In the genomic region with DNA sequence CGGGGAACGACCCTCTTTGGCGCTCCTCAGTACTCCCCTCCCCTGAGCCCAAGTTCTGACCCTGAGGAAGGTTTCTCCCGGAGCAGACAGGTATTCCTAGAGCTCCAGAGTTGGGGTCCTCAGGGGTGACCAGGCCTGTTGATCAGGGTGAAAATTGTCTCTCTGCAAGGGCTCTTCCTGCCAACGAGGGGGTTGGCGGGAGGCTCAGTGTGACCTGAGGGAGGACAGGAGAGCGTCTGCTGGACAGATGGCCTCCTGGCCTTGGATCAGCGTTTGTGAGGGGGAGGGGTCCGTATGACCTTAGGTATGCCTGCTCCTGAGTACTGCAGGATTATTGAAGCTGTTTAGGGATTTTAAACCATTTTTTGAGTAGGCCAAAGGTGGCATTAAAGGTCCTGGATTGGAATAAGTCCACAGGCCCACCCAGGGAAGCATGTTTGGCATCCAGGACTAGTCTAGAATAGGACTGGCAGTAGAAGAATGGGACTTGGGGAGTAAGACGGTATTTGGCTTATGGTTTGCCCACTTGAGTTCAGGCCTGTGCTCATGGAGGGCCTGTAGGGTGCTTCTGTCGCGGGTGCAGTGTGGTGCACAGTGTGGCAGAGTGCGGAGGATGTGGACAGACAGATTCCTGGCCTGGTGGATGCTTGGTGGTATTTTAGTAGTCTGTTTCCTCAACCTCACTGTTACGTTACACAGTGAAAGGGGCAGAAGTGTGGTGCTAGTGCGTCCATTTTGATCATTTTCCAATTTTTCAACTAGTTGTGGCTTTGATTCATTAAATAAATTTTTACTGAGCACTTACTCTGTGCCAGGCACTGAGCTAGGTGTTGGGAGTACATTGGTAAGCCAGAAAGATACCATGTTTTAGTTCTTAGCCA, we compare ENCODE assay signal across 8 cellular contexts. TPM values are rescaled to one million over a fixed set of nuclear protein-coding genes. Genes with fewer than 3 reads are reported as not detected.
DNase-seq lines count a peak whose midpoint lies in the region; ATAC-seq and TF ChIP-seq lines count a peak whose summit lies in the region.

No MANE protein-coding gene starts in this region.

- intact Hi-C loops in activated CD4-positive, alpha-beta memory T cell treated with anti-CD3 and anti-CD28 coated beads for 36 hours (cut with micrococcal nuclease): loop anchor here (1.0 to 5.0 kb wide), 2 partner anchors 12 to 233 kb away; a partner anchor contains a TSS
- intact Hi-C loops in upper lobe of right lung (cut with DNase I): no loop called here

- peak overlapping the region; percentile 82 for H3K9ac ChIP-seq in endodermal cell (ENCODE audit: extremely low read depth, low read length, poor library complexity, severe bottlenecking)
- peak overlapping the region; percentile 87 to 95 for H3K9ac ChIP-seq in mucosa of rectum (ENCODE audit: low read depth in 1 of 2, low read length in 2 of 2)

- no peak for TF ChIP-seq POLR2A in NB4 (IDR thresholded peaks at IDR 0.05; ENCODE audit: extremely low read depth, insufficient read length)

- no peaks in the 10 kb centered on the region for H3K9me3 ChIP-seq in endodermal cell (ENCODE audit: control insufficient read depth, low read length)
- H3K9me3 ChIP-seq in mucosa of rectum (ENCODE audit: control insufficient read depth in 2 of 2, low read length in 2 of 2): no peaks in the 10 kb centered on the region
- no peaks in the 10 kb centered on the region for H3K9me3 ChIP-seq in upper lobe of right lung

- POLR2A ChIA-PET in activated CD4-positive, alpha-beta memory T cell treated with anti-CD3 and anti-CD28 coated beads for 36 hours (lab: Charles Lee): interaction anchor here (0.7 to 2.7 kb wide), 6 partner anchors 11 to 114 kb away, joined by 3 to 21 read pairs (median 4); a partner anchor contains a TSS

- peak; percentile 25 for DNase-seq in Ammon's horn (ENCODE audit: low spot score)
- peak; percentile 86 for DNase-seq in NB4 (ENCODE audit: low read depth)
- DNase-seq in activated CD4-positive, alpha-beta memory T cell treated with anti-CD3 and anti-CD28 coated beads for 36 hours: peak; percentile 76
- peak; percentile 76 for DNase-seq in endodermal cell
- peak; percentile 70 for DNase-seq in upper lobe of right lung
- no peak for DNase-seq in inferior parietal cortex (ENCODE audit: extremely low spot score)

- no peak for TF ChIP-seq CTCF in NB4 (IDR thresholded peaks at IDR 0.05; ENCODE audit: low read depth, low read length)
- no peak for TF ChIP-seq CTCF in endodermal cell (conservative IDR thresholded peaks at IDR 0.05)
- TF ChIP-seq CTCF in upper lobe of right lung (IDR thresholded peaks at IDR 0.05): no peak

- H3K36me3 Mint-ChIP-seq in activated CD4-positive, alpha-beta memory T cell treated with anti-CD3 and anti-CD28 coated beads for 36 hours: peaks cover 26% of the 10 kb centered on the region
- H3K36me3 Mint-ChIP-seq in endodermal cell (ENCODE audit: low read depth): peaks cover 9% of the 10 kb centered on the region

- H3K27me3 Mint-ChIP-seq in activated CD4-positive, alpha-beta memory T cell treated with anti-CD3 and anti-CD28 coated beads for 36 hours: no peaks in the 10 kb centered on the region
- H3K27me3 Mint-ChIP-seq in endodermal cell (ENCODE audit: insufficient read depth): no peaks in the 10 kb centered on the region

- peaks cover 11% of the 10 kb centered on the region for H3K36me3 ChIP-seq in endodermal cell (ENCODE audit: control insufficient read depth, insufficient read depth, low read length)
- no peaks in the 10 kb centered on the region for H3K36me3 ChIP-seq in mucosa of rectum (ENCODE audit: control insufficient read depth in 2 of 2, insufficient read depth in 2 of 2, low read length in 2 of 2)
- H3K36me3 ChIP-seq in upper lobe of right lung: no peaks in the 10 kb centered on the region

- H3K27ac ChIP-seq in endodermal cell (ENCODE audit: low read depth, low read length) (peak overlapping the region; percentile 58), mucosa of rectum (ENCODE audit: low read depth in 2 of 2, low read length in 2 of 2) (peak overlapping the region; percentile 84 to 100), upper lobe of right lung (peak overlapping the region; percentile 89)

- peak overlapping the region; percentile 97 for H3K4me3 Mint-ChIP-seq in activated CD4-positive, alpha-beta memory T cell treated with anti-CD3 and anti-CD28 coated beads for 36 hours
- peak overlapping the region; percentile 91 for H3K4me3 Mint-ChIP-seq in endodermal cell

- H3K27me3 ChIP-seq in endodermal cell (ENCODE audit: control insufficient read depth, insufficient read depth, low read length, poor library complexity, severe bottlenecking) (no peaks in the 10 kb centered on the region), mucosa of rectum (ENCODE audit: control insufficient read depth in 2 of 2, insufficient read depth in 2 of 2, low read length in 2 of 2) (no peaks in the 10 kb centered on the region), upper lobe of right lung (no peaks in the 10 kb centered on the region)

- peak overlapping the region; percentile 94 for H3K27ac Mint-ChIP-seq in activated CD4-positive, alpha-beta memory T cell treated with anti-CD3 and anti-CD28 coated beads for 36 hours
- H3K27ac Mint-ChIP-seq in endodermal cell: peak overlapping the region; percentile 94

- H3K4me1 ChIP-seq in endodermal cell (ENCODE audit: control insufficient read depth, insufficient read depth, low read length) (peaks cover 6% of the 10 kb centered on the region), mucosa of rectum (ENCODE audit: control insufficient read depth in 2 of 2, insufficient read depth in 2 of 2, low read length in 2 of 2) (peaks cover 36 to 44% of the 10 kb centered on the region in 2 donors), upper lobe of right lung (peaks cover 53% of the 10 kb centered on the region)

- H3K4me3 ChIP-seq in NB4 (ENCODE audit: low read depth, low read length) (peak overlapping the region; percentile 99), endodermal cell (ENCODE audit: low read length) (peak overlapping the region; percentile 96), mucosa of rectum (ENCODE audit: low read length in 2 of 2) (peak overlapping the region; percentile 92 to 93), upper lobe of right lung (peak overlapping the region; percentile 84)

- H3K4me1 Mint-ChIP-seq in activated CD4-positive, alpha-beta memory T cell treated with anti-CD3 and anti-CD28 coated beads for 36 hours (ENCODE audit: low read depth): peaks cover 61% of the 10 kb centered on the region
- peaks cover 43% of the 10 kb centered on the region for H3K4me1 Mint-ChIP-seq in endodermal cell

- no peaks in the 10 kb centered on the region for H3K9me3 Mint-ChIP-seq in activated CD4-positive, alpha-beta memory T cell treated with anti-CD3 and anti-CD28 coated beads for 36 hours
- no peaks in the 10 kb centered on the region for H3K9me3 Mint-ChIP-seq in endodermal cell

- CTCF ChIA-PET in activated CD4-positive, alpha-beta memory T cell treated with anti-CD3 and anti-CD28 coated beads for 36 hours (lab: Charles Lee): interaction anchor here (0.6 to 2.7 kb wide), 10 partner anchors 11 to 178 kb away, joined by 3 to 12 read pairs (median 4); a partner anchor contains a TSS

- ATAC-seq in GM21737 (IDR thresholded peaks at IDR 0.05; ENCODE audit: unreplicated experiment) (peak; percentile 12), upper lobe of right lung (peak; percentile 8)

- WGBS in endodermal cell (ENCODE audit: insufficient coverage in 1 of 2, insufficient read length in 1 of 2), 2 experiments: 29 to 44% methylated on average over 7 to 15 of the region's 15 CpGs

RNA-seq across cellular contexts. Expression of a gene that starts 1.0 kb away (rescaled TPM):
- 10 to 100 TPM; 23.8 to 24.3 TPM for total RNA-seq in activated CD4-positive, alpha-beta memory T cell treated with anti-CD3 and anti-CD28 coated beads for 36 hours
- total RNA-seq in endodermal cell: 10 to 100 TPM; 33.3 to 35.2 TPM
- polyA plus RNA-seq in endodermal cell (2013, experiment 1 of 2): 25.4 TPM
- polyA plus RNA-seq in endodermal cell (2013, experiment 2 of 2): 23.1 TPM
- 33.3 TPM for total RNA-seq in upper lobe of right lung

RNA-seq across cellular contexts. Expression of a gene that starts 33.4 kb away (rescaled TPM):
- 100 to 1,000 TPM; 132 to 136 TPM for total RNA-seq in activated CD4-positive, alpha-beta memory T cell treated with anti-CD3 and anti-CD28 coated beads for 36 hours
- 100 to 1,000 TPM; 192 to 197 TPM for total RNA-seq in endodermal cell
- 227 TPM for polyA plus RNA-seq in endodermal cell (2013, experiment 1 of 2)
- polyA plus RNA-seq in endodermal cell (2013, experiment 2 of 2): 194 TPM
- 168 TPM for total RNA-seq in upper lobe of right lung
